ENCODE assay signal across 8 cellular contexts in the genomic region with DNA sequence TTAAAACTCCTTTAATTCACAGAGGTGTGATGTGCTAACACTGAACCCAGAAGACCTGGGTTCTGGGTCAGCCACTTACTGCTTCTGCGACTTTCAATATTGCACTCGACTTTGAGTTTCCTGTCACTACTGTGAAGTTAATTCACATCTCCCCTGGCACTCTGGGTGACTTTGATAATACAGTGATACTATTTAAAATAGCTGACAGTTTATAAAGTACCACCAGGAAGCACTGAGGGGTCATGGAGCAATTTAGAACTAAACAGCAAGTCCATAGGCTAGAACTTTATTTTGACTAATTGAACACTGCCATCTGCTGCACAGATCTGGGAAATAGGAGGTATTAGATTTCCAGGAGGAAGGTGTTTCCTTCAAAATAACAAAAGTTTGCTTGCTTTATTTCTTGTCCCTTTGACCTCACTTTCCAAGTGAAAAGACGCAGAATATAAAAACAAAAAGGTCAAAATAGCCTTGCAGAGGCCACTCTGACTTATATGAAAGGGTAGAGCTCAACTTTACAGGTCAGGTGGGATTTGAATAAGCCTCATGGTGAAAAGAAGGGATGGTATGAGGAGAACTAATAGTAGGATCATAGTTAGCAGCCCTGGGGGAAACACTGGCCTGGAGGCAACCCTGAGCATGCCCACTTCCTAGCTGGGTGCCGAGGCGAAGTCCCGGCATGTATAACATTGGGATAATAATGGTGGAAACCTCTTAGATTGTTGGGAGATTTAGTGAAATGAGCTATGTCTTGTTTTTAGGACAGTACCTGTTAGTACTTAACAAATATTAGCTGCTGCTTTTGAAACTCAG. TPM values are rescaled to one million over a fixed set of nuclear protein-coding genes. Genes with fewer than 3 reads are reported as not detected.
DNase-seq lines count a peak whose midpoint lies in the region; ATAC-seq and TF ChIP-seq lines count a peak whose summit lies in the region.

No MANE protein-coding gene starts in this region.

- in situ Hi-C loops in HAP-1 (cut with MboI; ENCODE audit: low sequenced_read_pairs), result no loop called here
- in situ Hi-C loops in Panc1 (cut with HindIII; ENCODE audit: low pct_unique_long_range_greater_than_20kb, low sequenced_read_pairs), result no loop called here

- no peaks in the 10 kb centered on the region for H3K4me1 ChIP-seq in CD8-positive, alpha-beta memory T cell (ENCODE audit: insufficient read depth, low read length)
- no peaks in the 10 kb centered on the region for H3K4me1 ChIP-seq in HAP-1
- H3K4me1 ChIP-seq in Panc1 (ENCODE audit: control insufficient read depth, insufficient read depth, low read length), result no peaks in the 10 kb centered on the region

- peak overlapping the region; percentile 10 for H3K27ac ChIP-seq in CD8-positive, alpha-beta memory T cell (ENCODE audit: low read depth, low read length)
- H3K27ac ChIP-seq in Panc1 (ENCODE audit: low read length), result no peak overlapping the region

- H3K4me3 ChIP-seq in CD8-positive, alpha-beta memory T cell (ENCODE audit: low read length), result no peak overlapping the region
- no peak overlapping the region for H3K4me3 ChIP-seq in HAP-1
- H3K4me3 ChIP-seq in Panc1 (ENCODE audit: low read depth in 2 of 2, low read length in 2 of 2), result no peak overlapping the region

- CTCF ChIA-PET in CD8-positive, alpha-beta memory T cell (lab: Charles Lee), result interaction anchor here (1.1 to 1.3 kb wide), 2 partner anchors 134 to 286 kb away, joined by 3 read pairs; no protein-coding TSS in a partner anchor
- CTCF ChIA-PET in Panc1 (lab: Charles Lee), result no interaction called here

- H3K27ac Mint-ChIP-seq in CD8-positive, alpha-beta memory T cell, result no peak overlapping the region

- no peaks in the 10 kb centered on the region for H3K36me3 Mint-ChIP-seq in CD8-positive, alpha-beta memory T cell

- H3K27me3 ChIP-seq in CD8-positive, alpha-beta memory T cell (ENCODE audit: insufficient read depth, low read length, poor library complexity, severe bottlenecking), result no peaks in the 10 kb centered on the region
- no peaks in the 10 kb centered on the region for H3K27me3 ChIP-seq in HAP-1 (ENCODE audit: low read depth)
- no peaks in the 10 kb centered on the region for H3K27me3 ChIP-seq in Panc1 (ENCODE audit: control insufficient read depth, insufficient read depth, low read length)

- POLR2A ChIA-PET in CD8-positive, alpha-beta memory T cell (lab: Charles Lee), result no interaction called here
- POLR2A ChIA-PET in Panc1 (lab: Charles Lee), result no interaction called here

- ATAC-seq in Panc1 (no peak), HG02571 (IDR thresholded peaks at IDR 0.05; ENCODE audit: unreplicated experiment) (no peak)

- no peaks in the 10 kb centered on the region for H3K9me3 Mint-ChIP-seq in CD8-positive, alpha-beta memory T cell

- TF ChIP-seq CTCF in Panc1 (IDR thresholded peaks at IDR 0.05), result peak; percentile 53; the same call in 1 of the 2 replicates

- H3K4me3 Mint-ChIP-seq in CD8-positive, alpha-beta memory T cell, result no peak overlapping the region

- H3K27me3 Mint-ChIP-seq in CD8-positive, alpha-beta memory T cell, result peaks cover 0 to 3% of the 10 kb centered on the region in 2 donors

- no peaks in the 10 kb centered on the region for H3K36me3 ChIP-seq in CD8-positive, alpha-beta memory T cell (ENCODE audit: insufficient read depth, low read length)
- no peaks in the 10 kb centered on the region for H3K36me3 ChIP-seq in HAP-1 (replicated peaks)
- H3K36me3 ChIP-seq in Panc1 (ENCODE audit: control insufficient read depth, insufficient read depth, low read length), result no peaks in the 10 kb centered on the region

- no TSS peak for BruUV-seq in Panc1 (replicated peaks; lab: Mats Ljungman, UMichigan)

- no peaks in the 10 kb centered on the region for H3K4me1 Mint-ChIP-seq in CD8-positive, alpha-beta memory T cell

- peak in 2 of 5 donors; percentile 4 to 15 for DNase-seq in CD8-positive, alpha-beta memory T cell
- DNase-seq in HAP-1 (ENCODE audit: low spot score in 2 of 2), result peak; percentile 7 to 12
- peak; percentile 10 for DNase-seq in Panc1 (ENCODE audit: low read depth, low spot score)
- DNase-seq in fibroblast of peridontal ligament (ENCODE audit: extremely low read depth), result peak; percentile 66
- DNase-seq in pons (ENCODE audit: low spot score), result peak; percentile 76
- no peak for DNase-seq in posterior vena cava (ENCODE audit: low spot score)
- no peak for DNase-seq in activated naive CD4-positive, alpha-beta T cell treated with anti-CD3 and anti-CD28 coated beads, Interleukin-2, amount 50 U/mL, for 16 hours

- intact Hi-C loops in Panc1 (cut with micrococcal nuclease; ENCODE audit: unreplicated experiment), result loop anchor here (10.0 kb wide), 1 partner anchor 249 kb away; no protein-coding TSS in a partner anchor
- intact Hi-C loops in posterior vena cava (cut with DNase I), result loop anchor here (10.0 kb wide), 2 partner anchors 239 to 249 kb away; no protein-coding TSS in a partner anchor

- H3K9me3 ChIP-seq in CD8-positive, alpha-beta memory T cell (ENCODE audit: low read length), result no peaks in the 10 kb centered on the region
- no peaks in the 10 kb centered on the region for H3K9me3 ChIP-seq in HAP-1
- no peaks in the 10 kb centered on the region for H3K9me3 ChIP-seq in Panc1 (ENCODE audit: control insufficient read depth, insufficient read depth, low read depth, low read length)

RNA-seq across cellular contexts. Expression of a gene that starts 53.4 kb away (rescaled TPM):
- total RNA-seq in CD8-positive, alpha-beta memory T cell, result 10 to 100 TPM; 15.1 to 18.7 TPM
- 7.5 TPM for polyA plus RNA-seq in CD8-positive, alpha-beta memory T cell
- total RNA-seq in Panc1 (2021; ENCODE audit: unreplicated experiment) (20.8 TPM), posterior vena cava (10 to 100 TPM; 17.8 to 24.6 TPM)
- 7.5 TPM for polyA plus RNA-seq in Panc1 (2012; ENCODE audit: insufficient read length)

Comparison
In these comparisons a context has a peak if more than half of its experiments do, and no peak if none do; other contexts are left out.
1. DNase-seq: peak in HAP-1 (2 of 2), Panc1 (single experiment), fibroblast of peridontal ligament (single experiment) and pons (single experiment); none in posterior vena cava (single experiment) and activated naive CD4-positive, alpha-beta T cell treated with anti-CD3 and anti-CD28 coated beads, Interleukin-2, amount 50 U/mL, for 16 hours (single experiment).